8 cellular contexts compared by ENCODE assay signal in genomic region chr12:121110211-121110940, GRCh38. TPM values are rescaled to one million over a fixed set of nuclear protein-coding genes. Genes with fewer than 3 reads are reported as not detected.
DNase-seq lines count a peak whose midpoint lies in the region; ATAC-seq and TF ChIP-seq lines count a peak whose summit lies in the region.

No MANE protein-coding gene starts in this region.

- H3K27me3 ChIP-seq in colonic mucosa, result no peaks in the 10 kb centered on the region

- no peaks in the 10 kb centered on the region for H3K36me3 ChIP-seq in colonic mucosa

- H3K4me3 ChIP-seq in colonic mucosa (no peak overlapping the region), lower leg skin (ENCODE audit: low read depth, poor library complexity, severe bottlenecking) (no peak overlapping the region)

- peak; percentile 51 for DNase-seq in GM04504 (ENCODE audit: low read depth)
- DNase-seq in NCI-H2171 (lab: John Stamatoyannopoulos, UW), result peak; percentile 20
- DNase-seq in activated CD4-positive, alpha-beta T cell treated with anti-CD3 and anti-CD28 coated beads for 24 hours (ENCODE audit: low read depth in 2 of 2), result peak; percentile 47 to 48
- DNase-seq in colonic mucosa, result peak; percentile 73
- DNase-seq in lower leg skin (ENCODE audit: low spot score in 2 of 2), result peak; percentile 59 to 91
- peak; percentile 40 for DNase-seq in stimulated activated CD8-positive, alpha-beta memory T cell treated with anti-CD3 and anti-CD28 coated beads, Interleukin-15, amount 100 ng/mL, for 1 hour (ENCODE audit: low read depth)

- TF ChIP-seq CTCF in colonic mucosa (IDR thresholded peaks at IDR 0.05) (peak; percentile 98), lower leg skin (IDR thresholded peaks at IDR 0.05) (peak in 2 of 3 donors; percentile 19 to 76)

- ATAC-seq in HG02678 (IDR thresholded peaks at IDR 0.05; ENCODE audit: unreplicated experiment) (peak; percentile 58), GM21529 (IDR thresholded peaks at IDR 0.05; ENCODE audit: unreplicated experiment) (no peak)

- intact Hi-C loops in colonic mucosa (cut with DNase I) (no loop called here), lower leg skin (cut with DNase I; ENCODE audit: low total_unique reads) (no loop called here)

- H3K9me3 ChIP-seq in colonic mucosa, result no peaks in the 10 kb centered on the region

- no peak for TF ChIP-seq POLR2A in lower leg skin (IDR thresholded peaks at IDR 0.05)

- 56% methylated on average over 8 of the region's 8 CpGs for WGBS in lower leg skin, 2 donors

- no peak overlapping the region for H3K27ac ChIP-seq in colonic mucosa

- H3K9ac ChIP-seq in colonic mucosa (ENCODE audit: low read depth in 2 of 2, low read length in 2 of 2), result no peak overlapping the region

- no peaks in the 10 kb centered on the region for H3K4me1 ChIP-seq in colonic mucosa

RNA-seq across cellular contexts. Expression of gene P2RX7, which starts 22.3 kb away (rescaled TPM):
- total RNA-seq in colonic mucosa (1 to 10 TPM in 1 of 2 donors, under 1 TPM in 1; 0.62 to 1.7 TPM), lower leg skin (10 to 100 TPM in 3 of 4 donors, 1 to 10 TPM in 1; 9.8 to 38.6 (median 24.4) TPM)

Comparison
In these comparisons a context has a peak if more than half of its experiments do, and no peak if none do; other contexts are left out.
1. DNase-seq: peak in every context shown above with its lines; median percentile 75 in lower leg skin; 73 in colonic mucosa; 51 in GM04504; 48 in activated CD4-positive, alpha-beta T cell treated with anti-CD3 and anti-CD28 coated beads for 24 hours; 40 in stimulated activated CD8-positive, alpha-beta memory T cell treated with anti-CD3 and anti-CD28 coated beads, Interleukin-15, amount 100 ng/mL, for 1 hour; 20 in NCI-H2171.